In the genomic region with DNA sequence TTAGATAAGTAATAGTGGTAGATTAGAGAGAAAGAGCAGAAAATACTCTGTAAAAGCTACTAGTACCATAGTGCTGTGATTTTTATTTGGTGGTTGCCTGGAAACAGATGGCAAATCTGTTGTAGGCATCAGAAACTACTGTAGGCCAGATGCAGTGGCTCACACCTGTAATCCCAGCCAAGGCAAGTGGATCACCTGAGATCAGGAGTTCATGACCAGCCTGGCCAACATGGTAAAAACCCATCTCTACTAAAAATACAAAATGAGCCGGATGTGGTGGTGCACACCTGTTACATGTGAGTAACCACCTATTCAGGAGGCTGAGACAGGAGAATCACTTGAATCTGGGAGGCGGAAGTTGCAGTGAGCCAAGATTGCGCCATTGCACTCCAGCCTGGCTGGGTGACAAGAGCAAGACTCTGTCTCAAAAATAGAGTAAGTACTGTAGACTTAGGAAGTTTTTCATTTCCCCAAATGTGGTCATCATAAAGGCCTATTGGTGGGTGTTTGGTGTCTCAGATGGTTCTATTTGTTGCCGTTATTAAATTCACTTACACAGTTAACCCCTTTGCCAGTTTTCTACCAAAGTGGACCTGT, we compare ENCODE assay signal across 18 cellular contexts.
DNase-seq lines count a peak whose midpoint lies in the region; ATAC-seq and TF ChIP-seq lines count a peak whose summit lies in the region.
"Had no signal": no experiment of that assay in that cellular context is flagged by ENCODE, and none has a peak within 500 bp of the region (broad histone marks: within the 10 kb centered on the region; RNA-seq: fewer than 3 reads in every experiment).

No MANE protein-coding gene starts in this region.

- ATAC-seq in right cardiac atrium (no peak), WTC11 (no peak), GM21825 (IDR thresholded peaks at IDR 0.05; ENCODE audit: unreplicated experiment) (no peak)
- ATAC-seq: activated CD8-positive, alpha-beta T cell treated with anti-CD3 and anti-CD28 coated beads, Interleukin-2, amount 10 ng/mL, durations not matched to agents 7 days and 5 days; gastrocnemius medialis had no signal

- intact Hi-C loops in right cardiac atrium (cut with DNase I), result no loop called here

- no peak overlapping the region for H3K27ac Mint-ChIP-seq in WTC11
- H3K27ac Mint-ChIP-seq: activated CD8-positive, alpha-beta T cell treated with anti-CD3 and anti-CD28 coated beads, Interleukin-2, amount 10 ng/mL, durations not matched to agents 7 days and 5 days; activated T-helper 2 cell treated with anti-CD3 and anti-CD28 coated beads, Interferon-gamma antibody, Interleukin-2, Interleukin-4, amounts not matched to agents 10 μg/mL and 5 μg/mL and 100 μg/mL, durations not matched to agents 14 hours and 24 hours and 36 hours had no signal

- peaks cover 11% of the 10 kb centered on the region for H4K20me1 ChIP-seq in smooth muscle cell (ENCODE audit: low read depth)

- POLR2A ChIA-PET in WTC11 (lab: Charles Lee), result no interaction called here

- H2AFZ ChIP-seq in smooth muscle cell (ENCODE audit: low read depth), result no peak overlapping the region

- peaks cover 98% of the 10 kb centered on the region for H3K79me2 ChIP-seq in smooth muscle cell (ENCODE audit: low read depth)

- H3K9ac ChIP-seq in smooth muscle cell (ENCODE audit: low read depth), result no peak overlapping the region

- H3K4me3 ChIP-seq in Jurkat, Clone E6-1 (ENCODE audit: low read length), result no peak overlapping the region
- H3K4me3 ChIP-seq in right cardiac atrium (ENCODE audit: low read length), result no peak overlapping the region
- H3K4me3 ChIP-seq in smooth muscle cell, result no peak overlapping the region
- H3K4me3 ChIP-seq: gastrocnemius medialis, tibial artery had no signal

- 0 out of 2 replicates have a peak, but pooled peaks cover 1% of the 10 kb centered on the region for H3K36me3 Mint-ChIP-seq in WTC11

- no peaks in the 10 kb centered on the region for H3K36me3 ChIP-seq in smooth muscle cell (ENCODE audit: low read depth)
- H3K36me3 ChIP-seq: tibial artery had no signal

- H3K27ac ChIP-seq in right cardiac atrium (ENCODE audit: low read length) (no peak overlapping the region), smooth muscle cell (ENCODE audit: low read depth) (peak overlapping the region; percentile 98)
- H3K27ac ChIP-seq: C4-2B, gastrocnemius medialis, tibial artery had no signal

- DNase-seq in Jurkat, Clone E6-1 (ENCODE audit: low read depth, low spot score), result peak; percentile 54
- DNase-seq in SIG-M5 (lab: John Stamatoyannopoulos, UW), result peak; percentile 39
- DNase-seq in right cardiac atrium, result peak; percentile 33 to 71 (median 70)
- DNase-seq in smooth muscle cell (lab: John Stamatoyannopoulos, UW; ENCODE audit: unreplicated experiment), result no peak
- no peak for DNase-seq in WTC11 (ENCODE audit: low spot score)
- no peak for DNase-seq in activated CD8-positive, alpha-beta memory T cell treated with anti-CD3 and anti-CD28 coated beads, Interleukin-2, amount 50 U/mL, for 48 hours
- DNase-seq in NCI-H226, result no peak
- DNase-seq: activated CD8-positive, alpha-beta T cell treated with anti-CD3 and anti-CD28 coated beads, Interleukin-2, amount 10 ng/mL, durations not matched to agents 7 days and 5 days; DMS79; GOT3; mammary epithelial cell; NK-92 treated with Interleukin-12 subunit alpha and Interleukin-12 subunit beta, amount 100 ng/mL, for 24 hours; stimulated activated CD4-positive, alpha-beta T cell treated with anti-CD3 and anti-CD28 coated beads, Interleukin-4, amount 100 ng/mL, for 1 hour had no signal

- no peak overlapping the region for H3K4me2 ChIP-seq in smooth muscle cell

- no peaks in the 10 kb centered on the region for H3K9me3 Mint-ChIP-seq in WTC11
- H3K9me3 Mint-ChIP-seq: activated T-helper 2 cell treated with anti-CD3 and anti-CD28 coated beads, Interferon-gamma antibody, Interleukin-2, Interleukin-4, amounts not matched to agents 10 μg/mL and 5 μg/mL and 100 μg/mL, durations not matched to agents 14 hours and 24 hours and 36 hours had no signal

- CTCF ChIA-PET in WTC11 (lab: Charles Lee), result no interaction called here

- no peaks in the 10 kb centered on the region for H3K27me3 Mint-ChIP-seq in WTC11 (ENCODE audit: low read depth)

- no peak overlapping the region for H3K4me3 Mint-ChIP-seq in WTC11
- H3K4me3 Mint-ChIP-seq: activated CD8-positive, alpha-beta T cell treated with anti-CD3 and anti-CD28 coated beads, Interleukin-2, amount 10 ng/mL, durations not matched to agents 7 days and 5 days had no signal

- H3K4me1 Mint-ChIP-seq in WTC11, result peaks cover 4% of the 10 kb centered on the region; the same call in 1 of the 2 replicates

- H3K4me1 ChIP-seq in right cardiac atrium (ENCODE audit: control insufficient read depth, insufficient read depth, low read length) (peaks cover 15% of the 10 kb centered on the region), smooth muscle cell (ENCODE audit: low read depth) (peaks cover 11% of the 10 kb centered on the region)

- TF ChIP-seq CTCF in smooth muscle cell (IDR thresholded peaks at IDR 0.05; ENCODE audit: borderline replicate concordance, insufficient read depth, poor library complexity, severe bottlenecking) (no peak), WTC11 (IDR thresholded peaks at IDR 0.05) (no peak)

- WGBS in right cardiac atrium, result 68% methylated on average over 4 of the region's 4 CpGs
- 99% methylated on average over 4 of the region's 4 CpGs for WGBS in smooth muscle cell (ENCODE audit: low lambda C conversion rate)

- no peaks in the 10 kb centered on the region for H3F3A ChIP-seq in smooth muscle cell (ENCODE audit: low read depth)

- H3K9me3 ChIP-seq in right cardiac atrium (ENCODE audit: control insufficient read depth, low read length) (no peaks in the 10 kb centered on the region), smooth muscle cell (replicated peaks; ENCODE audit: low read depth) (no peaks in the 10 kb centered on the region)
- H3K9me3 ChIP-seq: gastrocnemius medialis, tibial artery had no signal

- H3K27me3 ChIP-seq in right cardiac atrium (ENCODE audit: control insufficient read depth, insufficient read depth) (no peaks in the 10 kb centered on the region), smooth muscle cell (ENCODE audit: low read depth) (no peaks in the 10 kb centered on the region)
- H3K27me3 ChIP-seq: gastrocnemius medialis, tibial artery had no signal

TF ChIP-seq in WTC11, 78 proteins besides CTCF, POLR2A, EP300 and RAD21:
- TF ChIP-seq HMGA2 (CRISPR knock-in tag; IDR thresholded peaks at IDR 0.05) (no peak), SOX15 (CRISPR knock-in tag; IDR thresholded peaks at IDR 0.05) (no peak), ZNF396 (CRISPR knock-in tag; IDR thresholded peaks at IDR 0.05; ENCODE audit: borderline replicate concordance) (no peak), JAZF1 (CRISPR knock-in tag; IDR thresholded peaks at IDR 0.05) (no peak), ERG (CRISPR knock-in tag; IDR thresholded peaks at IDR 0.05) (no peak), NFE2L1 (CRISPR knock-in tag; IDR thresholded peaks at IDR 0.05) (no peak), TCF7 (CRISPR knock-in tag; IDR thresholded peaks at IDR 0.05; ENCODE audit: low read depth) (no peak), GABPB1 (CRISPR knock-in tag; IDR thresholded peaks at IDR 0.05) (no peak)

Comparison
In these comparisons a context has a peak if more than half of its experiments do, and no peak if none do; other contexts are left out.
1. DNase-seq: peak in Jurkat, Clone E6-1 (single experiment), SIG-M5 (single experiment) and right cardiac atrium (3 of 3); none in smooth muscle cell (single experiment), WTC11 (single experiment), activated CD8-positive, alpha-beta memory T cell treated with anti-CD3 and anti-CD28 coated beads, Interleukin-2, amount 50 U/mL, for 48 hours (single experiment) and NCI-H226 (single experiment).